In genomic region chr1:207711285-207711684, GRCh38 we compare ENCODE assay signal across 2 cellular contexts.
TF ChIP-seq lines count a peak whose summit lies in the region.

No MANE protein-coding gene starts in this region.

TF ChIP-seq in K562, 482 proteins besides CTCF, POLR2A, EP300 and RAD21 (continues in another document):
- peak in 1 of 2 experiments; percentile 37; a peak in 1 of 4 replicates for TF ChIP-seq MNT (conservative IDR thresholded peaks at IDR 0.05)
- TF ChIP-seq ZNF384 (IDR thresholded peaks at IDR 0.05; ENCODE audit: low read depth, low read length) = peak; percentile 55; the same call in 1 of the 2 replicates
- TF ChIP-seq ATF7 (IDR thresholded peaks at IDR 0.05) = peak; percentile 46; the same call in 1 of the 2 replicates
- 0 out of 2 replicates have a peak, but pooled peaks have one; percentile 15 for TF ChIP-seq CEBPB (tag; IDR thresholded peaks at IDR 0.05)
- TF ChIP-seq PKNOX1 (IDR thresholded peaks at IDR 0.05) = peak; percentile 94
- no peak; the same call in 1 of the 2 replicates for TF ChIP-seq JUND (IDR thresholded peaks at IDR 0.05; ENCODE audit: borderline replicate concordance, low read depth, low read length)
- TF ChIP-seq JUND (tag; IDR thresholded peaks at IDR 0.05; ENCODE audit: borderline replicate concordance, low read depth, low read length) = peak; percentile 27; the same call in 1 of the 3 replicates
- TF ChIP-seq ARID4B (CRISPR knock-in tag; IDR thresholded peaks at IDR 0.05) = 0 out of 2 replicates have a peak, but pooled peaks have one; percentile 44
- peak; percentile 89 for TF ChIP-seq BMI1 (IDR thresholded peaks at IDR 0.05; ENCODE audit: low read length)
- TF ChIP-seq MAX (CRISPR knock-in tag; IDR thresholded peaks at IDR 0.05) = 0 out of 2 replicates have a peak, but pooled peaks have one; percentile 30
- peak in 1 of 2 experiments; percentile 61; a peak in 1 of 4 replicates for TF ChIP-seq FOXA3 (CRISPR knock-in tag; conservative IDR thresholded peaks at IDR 0.05 in 1 of 2, IDR thresholded peaks at IDR 0.05 in 1 of 2)
- peak; percentile 82; the same call in 1 of the 2 replicates for TF ChIP-seq FOXJ2 (tag; IDR thresholded peaks at IDR 0.05)
- TF ChIP-seq STAT5A (IDR thresholded peaks at IDR 0.05; ENCODE audit: borderline replicate concordance, low read length) = peak; percentile 59
- TF ChIP-seq DEAF1 (CRISPR knock-in tag; IDR thresholded peaks at IDR 0.05) = peak; percentile 30; the same call in 1 of the 2 replicates
- no peak for TF ChIP-seq MYC (IDR thresholded peaks at IDR 0.05; ENCODE audit: low read depth, low read length)
- no peak for TF ChIP-seq MYC (CRISPR knock-in tag; IDR thresholded peaks at IDR 0.05; ENCODE audit: borderline replicate concordance, low read depth)
- TF ChIP-seq ELF2 (CRISPR knock-in tag; IDR thresholded peaks at IDR 0.05) = no peak
- no peak for TF ChIP-seq JUNB (CRISPR knock-in tag; conservative IDR thresholded peaks at IDR 0.05)
- TF ChIP-seq MEF2D (tag; conservative IDR thresholded peaks at IDR 0.05; ENCODE audit: low read depth) = no peak
- TF ChIP-seq RFX1 (IDR thresholded peaks at IDR 0.05) = peak; percentile 95
- no peak for TF ChIP-seq MAFF (IDR thresholded peaks at IDR 0.05; ENCODE audit: low read length)
- peak; percentile 83 for TF ChIP-seq MEIS2 (IDR thresholded peaks at IDR 0.05; ENCODE audit: partially characterized antibody)
- no peak for TF ChIP-seq SAFB2 (IDR thresholded peaks at IDR 0.05; ENCODE audit: borderline replicate concordance, low read depth, low read length, severe bottlenecking)

TF ChIP-seq in HepG2, 621 proteins besides CTCF, POLR2A, EP300 and RAD21:
- TF ChIP-seq STAG1 (CRISPR knock-in tag; IDR thresholded peaks at IDR 0.05) (peak; percentile 37), SAP130 (CRISPR knock-in tag; IDR thresholded peaks at IDR 0.05; ENCODE audit: low read depth) (peak; percentile 41; the same call in 1 of the 2 replicates), RFX1 (IDR thresholded peaks at IDR 0.05) (peak; percentile 50; the same call in 1 of the 2 replicates), RFX3 (CRISPR knock-in tag; IDR thresholded peaks at IDR 0.05) (peak; percentile 70), WIZ (CRISPR knock-in tag; IDR thresholded peaks at IDR 0.05) (no peak)
TF ChIP-seq in HepG2: peak in this region for 4.
